ENCODE assay signal across 14 cellular contexts in the genomic region with DNA sequence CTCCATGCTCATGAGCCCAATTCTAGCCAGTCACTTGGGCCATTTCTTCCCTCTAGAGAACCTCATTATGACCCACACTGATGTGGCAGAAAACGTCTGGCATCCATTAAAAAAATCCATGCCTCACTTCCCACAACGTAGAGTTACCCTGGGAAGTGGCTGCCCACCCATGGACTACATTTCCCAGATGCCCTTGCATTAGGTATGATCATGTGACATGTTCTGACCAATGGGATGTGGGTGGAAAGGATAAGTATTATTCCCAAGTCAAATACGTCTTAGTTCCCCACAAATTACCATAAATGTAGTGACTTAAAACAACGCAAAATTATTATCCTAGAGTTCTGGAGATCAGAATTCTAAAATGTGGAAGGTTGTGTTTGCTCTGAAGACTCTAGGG. TPM values are rescaled to one million over a fixed set of nuclear protein-coding genes. Genes with fewer than 3 reads are reported as not detected.
DNase-seq lines count a peak whose midpoint lies in the region; ATAC-seq and TF ChIP-seq lines count a peak whose summit lies in the region.
"Had no signal": no experiment of that assay in that cellular context is flagged by ENCODE, and none has a peak within 500 bp of the region (broad histone marks: within the 10 kb centered on the region; RNA-seq: fewer than 3 reads in every experiment).

No MANE protein-coding gene starts in this region.

- TF ChIP-seq POLR2A in breast epithelium (IDR thresholded peaks at IDR 0.05), result no peak
- TF ChIP-seq POLR2A in Peyer's patch (IDR thresholded peaks at IDR 0.05), result no peak

- TF ChIP-seq CTCF in MCF 10A (IDR thresholded peaks at IDR 0.05; ENCODE audit: unreplicated experiment) (no peak), breast epithelium (IDR thresholded peaks at IDR 0.05) (no peak), brain microvascular endothelial cell (IDR thresholded peaks at IDR 0.05; ENCODE audit: low read depth, low read length, missing control alignments) (no peak), Peyer's patch (IDR thresholded peaks at IDR 0.05) (no peak)

- H3K4me1 Mint-ChIP-seq in MCF 10A (ENCODE audit: insufficient read depth, unreplicated experiment), result peaks cover 6% of the 10 kb centered on the region

- POLR2A ChIA-PET in MCF 10A (lab: Yijun Ruan, JAX), result no interaction called here

- H3K27ac ChIP-seq in breast epithelium (no peak overlapping the region), brain microvascular endothelial cell (no peak overlapping the region), Peyer's patch (no peak overlapping the region)
- H3K27ac ChIP-seq: left lung had no signal

- H3K4me3 ChIP-seq in breast epithelium, result no peak overlapping the region
- H3K4me3 ChIP-seq in brain microvascular endothelial cell (ENCODE audit: low read depth, low read length), result no peak overlapping the region
- no peak overlapping the region for H3K4me3 ChIP-seq in Peyer's patch
- H3K4me3 ChIP-seq: left lung had no signal

- in situ Hi-C loops in brain microvascular endothelial cell (cut with HindIII; ENCODE audit: low pct_ligation_motif_present, low sequenced_read_pairs), result no loop called here

- peaks cover 0 to 13% of the 10 kb centered on the region in 2 donors for H3K27me3 ChIP-seq in breast epithelium
- no peaks in the 10 kb centered on the region for H3K27me3 ChIP-seq in brain microvascular endothelial cell (replicated peaks)
- no peaks in the 10 kb centered on the region for H3K27me3 ChIP-seq in Peyer's patch

- peaks cover 47% of the 10 kb centered on the region for H3K27me3 Mint-ChIP-seq in MCF 10A (ENCODE audit: insufficient read depth, unreplicated experiment)

- H3K9me3 ChIP-seq in breast epithelium (peaks cover 2 to 11% of the 10 kb centered on the region in 2 donors), Peyer's patch (no peaks in the 10 kb centered on the region)

- BruUV-seq in MCF 10A (replicated peaks; lab: Mats Ljungman, UMichigan), result no TSS peak

- H3K4me1 ChIP-seq in breast epithelium (no peaks in the 10 kb centered on the region), Peyer's patch (no peaks in the 10 kb centered on the region)
- H3K4me1 ChIP-seq: left lung had no signal

- intact Hi-C loops in MCF 10A (cut with micrococcal nuclease), result no loop called here
- intact Hi-C loops in breast epithelium (cut with DNase I; ENCODE audit: low total_unique reads), result no loop called here

- peak; percentile 29 for DNase-seq in MCF 10A (ENCODE audit: unreplicated experiment)
- no peak for DNase-seq in breast epithelium (ENCODE audit: low spot score in 2 of 2)
- peak; percentile 12 to 71 for DNase-seq in NCI-H446 (lab: John Stamatoyannopoulos, UW)
- peak; percentile 15 for DNase-seq in brain microvascular endothelial cell
- DNase-seq in superior temporal gyrus (ENCODE audit: extremely low spot score), result peak; percentile 62
- no peak for DNase-seq in Peyer's patch
- DNase-seq: activated T-cell treated with anti-CD3 and anti-CD28 coated beads, Interleukin-2, amount 50 U/mL, for 1 hour; AML-193; left lung; right cardiac atrium; stimulated activated naive CD8-positive, alpha-beta T cell treated with anti-CD3 and anti-CD28 coated beads, Interleukin-15, Interleukin-2, amounts not matched to agents 100 U/mL and 50 U/mL, for 24 hours had no signal

- CTCF ChIA-PET in MCF 10A (lab: Yijun Ruan, JAX), result no interaction called here

- H3K36me3 ChIP-seq in breast epithelium (no peaks in the 10 kb centered on the region), brain microvascular endothelial cell (replicated peaks) (no peaks in the 10 kb centered on the region), Peyer's patch (no peaks in the 10 kb centered on the region)
- H3K36me3 ChIP-seq: left lung had no signal

- ATAC-seq in GM21381 (IDR thresholded peaks at IDR 0.05; ENCODE audit: unreplicated experiment) (no peak), HG03045 (IDR thresholded peaks at IDR 0.05; ENCODE audit: unreplicated experiment) (no peak)
- ATAC-seq: left lung; natural killer cell treated with Interleukin-12 subunit alpha and Interleukin-12 subunit beta and Interleukin-15 and Interleukin-18, amount 100 ng/mL, for 72 hours; right cardiac atrium; stimulated activated naive CD8-positive, alpha-beta T cell treated with anti-CD3 and anti-CD28 coated beads, Interleukin-15, Interleukin-2, amounts not matched to agents 100 U/mL and 50 U/mL, for 24 hours had no signal

- H3K9me3 Mint-ChIP-seq in MCF 10A (ENCODE audit: unreplicated experiment), result no peaks in the 10 kb centered on the region

- no peak overlapping the region for H3K4me3 Mint-ChIP-seq in MCF 10A (ENCODE audit: unreplicated experiment)
- H3K4me3 Mint-ChIP-seq: natural killer cell treated with Interleukin-12 subunit alpha and Interleukin-12 subunit beta and Interleukin-15 and Interleukin-18, amount 100 ng/mL, for 72 hours had no signal

- H3K36me3 Mint-ChIP-seq in MCF 10A (ENCODE audit: insufficient read depth, unreplicated experiment), result no peaks in the 10 kb centered on the region
- H3K36me3 Mint-ChIP-seq: natural killer cell treated with Interleukin-12 subunit alpha and Interleukin-12 subunit beta and Interleukin-15 and Interleukin-18, amount 100 ng/mL, for 72 hours had no signal

- H3K27ac Mint-ChIP-seq in MCF 10A (ENCODE audit: low read depth, unreplicated experiment), result no peak overlapping the region
- H3K27ac Mint-ChIP-seq: natural killer cell treated with Interleukin-12 subunit alpha and Interleukin-12 subunit beta and Interleukin-15 and Interleukin-18, amount 100 ng/mL, for 72 hours had no signal

RNA-seq across cellular contexts. Expression of a gene that starts 47.9 kb away (rescaled TPM):
- total RNA-seq in MCF 10A (2022) (not detected in 2 replicates), breast epithelium (not detected), Peyer's patch (not detected)
- total RNA-seq: left lung; natural killer cell treated with Interleukin-12 subunit alpha and Interleukin-12 subunit beta and Interleukin-15 and Interleukin-18, amount 100 ng/mL, for 72 hours; right cardiac atrium had no signal

Comparison
In these comparisons a context has a peak if more than half of its experiments do, and no peak if none do; other contexts are left out.
1. DNase-seq: peak in MCF 10A (single experiment), NCI-H446 (2 of 2), brain microvascular endothelial cell (single experiment) and superior temporal gyrus (single experiment); none in breast epithelium (0 of 2) and Peyer's patch (0 of 3).